ENCODE assay signal across 19 cellular contexts in the genomic region with DNA sequence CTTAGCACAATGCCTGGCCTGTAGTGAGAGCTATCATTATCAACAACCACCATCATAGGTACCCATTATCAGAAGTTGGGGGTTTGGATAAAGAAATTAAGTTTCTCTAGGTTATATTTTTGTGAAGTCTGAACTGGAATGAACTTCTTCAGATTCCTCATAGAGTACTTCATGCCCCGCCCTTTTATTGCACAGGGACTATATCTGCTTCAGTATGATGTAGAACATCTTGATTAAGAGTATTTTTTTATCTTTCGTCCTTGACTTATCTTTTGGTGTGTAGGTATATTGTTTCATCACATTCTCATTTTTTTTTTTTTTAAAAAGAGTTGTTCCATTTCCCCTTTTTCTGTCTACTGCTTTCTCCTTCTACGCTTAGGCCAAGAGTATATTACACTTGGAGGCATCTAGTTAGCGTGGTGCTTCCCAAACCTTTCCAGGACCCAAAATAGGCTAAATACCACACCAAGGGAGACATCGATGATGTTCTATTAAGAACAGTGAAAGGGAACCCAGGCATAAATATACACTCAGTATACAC.
A peak's percentile ranks its signal among the peaks of the same experiment; 100 is the strongest.
DNase-seq lines count a peak whose midpoint lies in the region; ATAC-seq, FAIRE-seq and TF ChIP-seq lines count a peak whose summit lies in the region.
"Had no signal": no experiment of that assay in that cellular context is flagged by ENCODE, and none has a peak within 500 bp of the region (broad histone marks: within the 10 kb centered on the region; RNA-seq: fewer than 3 reads in every experiment).

No MANE protein-coding gene starts in this region.

- CTCF ChIA-PET in GM12878 (lab: Yijun Ruan, JAX), result interaction anchor here (0.9 kb wide), 1 partner anchor 24 kb away, joined by 3 read pairs; no protein-coding TSS in a partner anchor

- RAD21 ChIA-PET in GM12878 (lab: Charles Lee; ENCODE audit: unreplicated experiment), result interaction anchor here (0.8 to 0.9 kb wide), 2 partner anchors 8 to 11 kb away, joined by 3 read pairs; no protein-coding TSS in a partner anchor

- H3K36me3 Mint-ChIP-seq in IgD-negative memory B cell (peaks cover 9% of the 10 kb centered on the region), naive B cell (no peaks in the 10 kb centered on the region)

- no peaks in the 10 kb centered on the region for H3K79me2 ChIP-seq in GM12878 (ENCODE audit: control insufficient read depth, insufficient read depth, low read length)

- no peaks in the 10 kb centered on the region for H3K9me3 Mint-ChIP-seq in IgD-negative memory B cell
- no peaks in the 10 kb centered on the region for H3K9me3 Mint-ChIP-seq in naive B cell
- H3K9me3 Mint-ChIP-seq: CD8-positive, alpha-beta memory T cell had no signal

- POLR2A ChIA-PET in GM12878 (lab: Charles Lee), result interaction anchor here (0.9 to 1.0 kb wide), 2 partner anchors 11 to 44 kb away, joined by 3 read pairs; no protein-coding TSS in a partner anchor

- no peak for TF ChIP-seq CTCF in GM12878 (IDR thresholded peaks at IDR 0.05 in 2 of 3, conservative IDR thresholded peaks at IDR 0.05 in 1 of 3; ENCODE audit: control insufficient read depth in 2 of 3, extremely low read depth in 1 of 3, insufficient read depth in 1 of 3, low read depth in 3 of 3, low read length in 3 of 3)

- WGBS in GM12878 (ENCODE audit: insufficient coverage, insufficient replicate concordance, low lambda C conversion rate, missing lambda C conversion rate), result 93% methylated on average over 5 of the region's 5 CpGs

- no TSS peak for BruUV-seq in GM12878 (replicated peaks; lab: Mats Ljungman, UMichigan)

- no peak overlapping the region for H3K9ac ChIP-seq in GM12878 (ENCODE audit: control insufficient read depth, insufficient read depth, low read length)
- H3K9ac ChIP-seq: BLaER1, GM23248 had no signal

- H4K20me1 ChIP-seq in GM12878 (ENCODE audit: control insufficient read depth, insufficient read depth), result no peaks in the 10 kb centered on the region
- H4K20me1 ChIP-seq: BLaER1 had no signal

- H3K27ac Mint-ChIP-seq in IgD-negative memory B cell (peak overlapping the region; percentile 2 to 48 (median 16)), naive B cell (peak overlapping the region; percentile 41 to 84 (median 70))

- H3K4me3 Mint-ChIP-seq in IgD-negative memory B cell, result peak overlapping the region in 3 of 4 donors; percentile 3 to 76 (median 5)
- H3K4me3 Mint-ChIP-seq in naive B cell, result peak overlapping the region in 6 of 8 donors; percentile 2 to 79 (median 21)
- H3K4me3 Mint-ChIP-seq: CD8-positive, alpha-beta memory T cell had no signal

- H3K27ac ChIP-seq in GM12878 (ENCODE audit: control insufficient read depth, insufficient read depth), result no peak overlapping the region
- H3K27ac ChIP-seq: BLaER1, GM23248 had no signal

- FAIRE-seq in GM12891 (lab: Jason Lieb, UNC) (peak; percentile 26), GM12878 (lab: Jason Lieb, UNC) (no peak)
- FAIRE-seq: A204.1, GM18507, H54 had no signal

- H3K27me3 Mint-ChIP-seq in IgD-negative memory B cell (no peaks in the 10 kb centered on the region), naive B cell (no peaks in the 10 kb centered on the region)
- H3K27me3 Mint-ChIP-seq: CD8-positive, alpha-beta memory T cell had no signal

- H2AFZ ChIP-seq in GM12878 (ENCODE audit: control insufficient read depth, low read depth, low read length), result no peak overlapping the region
- H2AFZ ChIP-seq: GM23248 had no signal

- H3K4me3 ChIP-seq in GM12878, result no peak overlapping the region
- H3K4me3 ChIP-seq: BLaER1, GM23248 had no signal

- no peaks in the 10 kb centered on the region for H3K27me3 ChIP-seq in GM12878 (replicated peaks in 1 of 2; ENCODE audit: control insufficient read depth in 2 of 2, insufficient read depth in 2 of 2, low read length in 1 of 2)
- H3K27me3 ChIP-seq: BLaER1 had no signal

- peaks cover 34% of the 10 kb centered on the region for H3K4me1 ChIP-seq in GM12878 (ENCODE audit: control insufficient read depth, insufficient read depth, low read length)
- H3K4me1 ChIP-seq: Caco-2 had no signal

- intact Hi-C loops in GM12878 (cut with micrococcal nuclease; ENCODE audit: unreplicated experiment), result loop anchor here (5.0 kb wide), 1 partner anchor 42 kb away; no protein-coding TSS in a partner anchor

- no peak for TF ChIP-seq RAD21 in GM12878 (IDR thresholded peaks at IDR 0.05; ENCODE audit: insufficient read depth, low read depth, low read length)

- H3K9me3 ChIP-seq in GM12878 (replicated peaks; ENCODE audit: control insufficient read depth, insufficient read depth, low read length), result no peaks in the 10 kb centered on the region
- H3K9me3 ChIP-seq: BLaER1, Caco-2 had no signal

- TF ChIP-seq EP300 in GM12878 (IDR thresholded peaks at IDR 0.05; ENCODE audit: borderline replicate concordance in 1 of 2, control insufficient read depth in 1 of 2, low read depth in 2 of 2, low read length in 2 of 2), result no peak

- SMC1A ChIA-PET in GM12878 (lab: Charles Lee; ENCODE audit: uncharacterized antibody, unreplicated experiment), result interaction anchor here (0.7 to 1.5 kb wide), 3 partner anchors 10 to 17 kb away, joined by 3 to 5 read pairs (median 3); no protein-coding TSS in a partner anchor

- peaks cover 22 to 50% (median 40%) of the 10 kb centered on the region in 3 donors for H3K4me1 Mint-ChIP-seq in IgD-negative memory B cell
- H3K4me1 Mint-ChIP-seq in naive B cell, result peaks cover 52 to 68% (median 54%) of the 10 kb centered on the region in 3 donors

- in situ Hi-C loops in GM12878 (cut with MboI), result no loop called here

- H3K36me3 ChIP-seq in GM12878 (ENCODE audit: control insufficient read depth in 2 of 2, insufficient read depth in 2 of 2, low read length in 1 of 2), result no peaks in the 10 kb centered on the region

- ATAC-seq in GM12878 (no peak), naive B cell (ENCODE audit: low read depth in 2 of 2) (peak; percentile 73 to 74), HG03095 (IDR thresholded peaks at IDR 0.05; ENCODE audit: unreplicated experiment) (no peak)
- ATAC-seq: HCT116 had no signal

- TF ChIP-seq POLR2A in GM12891 (IDR thresholded peaks at IDR 0.05; ENCODE audit: low read depth, low read length), result no peak
- no peak for TF ChIP-seq POLR2A in GM12878 (IDR thresholded peaks at IDR 0.05; ENCODE audit: low read depth, low read length)

- H3K4me2 ChIP-seq in GM12878 (ENCODE audit: control insufficient read depth, insufficient read depth), result no peak overlapping the region
- H3K4me2 ChIP-seq: BLaER1 had no signal

- no peak for DNase-seq in GM12891 (ENCODE audit: insufficient read length, low spot score)
- no peak for DNase-seq in GM12878 (ENCODE audit: low read depth, low spot score)
- DNase-seq in naive B cell, result peak; percentile 40
- no peak for DNase-seq in midbrain (lab: John Stamatoyannopoulos, UW)
- DNase-seq in AG20443 (ENCODE audit: low spot score), result no peak
- DNase-seq in hypothalamus (lab: John Stamatoyannopoulos, UW), result no peak
- DNase-seq: Caco-2; CD8-positive, alpha-beta memory T cell; DND-41; GDM1; GM23248; IMR-90 had no signal

TF ChIP-seq in GM12891, 5 proteins besides CTCF, POLR2A, EP300 and RAD21:
- TF ChIP-seq PAX5 (IDR thresholded peaks at IDR 0.05; ENCODE audit: insufficient read depth, low read length, severe bottlenecking), result no peak
- no peak for TF ChIP-seq POU2F2 (IDR thresholded peaks at IDR 0.05; ENCODE audit: low read depth, low read length)
- peak; percentile 35 for TF ChIP-seq SPI1 (IDR thresholded peaks at IDR 0.05; ENCODE audit: low read depth, low read length)
- no peak for TF ChIP-seq POLR2AphosphoS5 (IDR thresholded peaks at IDR 0.05; ENCODE audit: low read depth, low read length)
TF ChIP-seq in GM12891: peak in this region for 1.

TF ChIP-seq in GM12878, 131 proteins besides CTCF, POLR2A, EP300 and RAD21:
- TF ChIP-seq SPI1 (IDR thresholded peaks at IDR 0.05; ENCODE audit: borderline replicate concordance, insufficient read depth, low read depth, low read length), result peak; percentile 33; the same call in 1 of the 2 replicates
- TF ChIP-seq, protein P1, sequence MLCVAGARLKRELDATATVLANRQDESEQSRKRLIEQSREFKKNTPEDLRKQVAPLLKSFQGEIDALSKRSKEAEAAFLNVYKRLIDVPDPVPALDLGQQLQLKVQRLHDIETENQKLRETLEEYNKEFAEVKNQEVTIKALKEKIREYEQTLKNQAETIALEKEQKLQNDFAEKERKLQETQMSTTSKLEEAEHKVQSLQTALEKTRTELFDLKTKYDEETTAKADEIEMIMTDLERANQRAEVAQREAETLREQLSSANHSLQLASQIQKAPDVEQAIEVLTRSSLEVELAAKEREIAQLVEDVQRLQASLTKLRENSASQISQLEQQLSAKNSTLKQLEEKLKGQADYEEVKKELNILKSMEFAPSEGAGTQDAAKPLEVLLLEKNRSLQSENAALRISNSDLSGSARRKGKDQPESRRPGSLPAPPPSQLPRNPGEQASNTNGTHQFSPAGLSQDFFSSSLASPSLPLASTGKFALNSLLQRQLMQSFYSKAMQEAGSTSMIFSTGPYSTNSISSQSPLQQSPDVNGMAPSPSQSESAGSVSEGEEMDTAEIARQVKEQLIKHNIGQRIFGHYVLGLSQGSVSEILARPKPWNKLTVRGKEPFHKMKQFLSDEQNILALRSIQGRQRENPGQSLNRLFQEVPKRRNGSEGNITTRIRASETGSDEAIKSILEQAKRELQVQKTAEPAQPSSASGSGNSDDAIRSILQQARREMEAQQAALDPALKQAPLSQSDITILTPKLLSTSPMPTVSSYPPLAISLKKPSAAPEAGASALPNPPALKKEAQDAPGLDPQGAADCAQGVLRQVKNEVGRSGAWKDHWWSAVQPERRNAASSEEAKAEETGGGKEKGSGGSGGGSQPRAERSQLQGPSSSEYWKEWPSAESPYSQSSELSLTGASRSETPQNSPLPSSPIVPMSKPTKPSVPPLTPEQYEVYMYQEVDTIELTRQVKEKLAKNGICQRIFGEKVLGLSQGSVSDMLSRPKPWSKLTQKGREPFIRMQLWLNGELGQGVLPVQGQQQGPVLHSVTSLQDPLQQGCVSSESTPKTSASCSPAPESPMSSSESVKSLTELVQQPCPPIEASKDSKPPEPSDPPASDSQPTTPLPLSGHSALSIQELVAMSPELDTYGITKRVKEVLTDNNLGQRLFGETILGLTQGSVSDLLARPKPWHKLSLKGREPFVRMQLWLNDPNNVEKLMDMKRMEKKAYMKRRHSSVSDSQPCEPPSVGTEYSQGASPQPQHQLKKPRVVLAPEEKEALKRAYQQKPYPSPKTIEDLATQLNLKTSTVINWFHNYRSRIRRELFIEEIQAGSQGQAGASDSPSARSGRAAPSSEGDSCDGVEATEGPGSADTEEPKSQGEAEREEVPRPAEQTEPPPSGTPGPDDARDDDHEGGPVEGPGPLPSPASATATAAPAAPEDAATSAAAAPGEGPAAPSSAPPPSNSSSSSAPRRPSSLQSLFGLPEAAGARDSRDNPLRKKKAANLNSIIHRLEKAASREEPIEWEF (IDR thresholded peaks at IDR 0.05; ENCODE audit: insufficient replicate concordance, low read depth, low read length), result no peak

Comparison
In these comparisons a context has a peak if more than half of its experiments do, and no peak if none do; other contexts are left out.
1. ATAC-seq: peak in naive B cell (2 of 2); none in GM12878 (single experiment) and HG03095 (single experiment).